Comparison of ENCODE assay signal across 2 cellular contexts in the genomic region with DNA sequence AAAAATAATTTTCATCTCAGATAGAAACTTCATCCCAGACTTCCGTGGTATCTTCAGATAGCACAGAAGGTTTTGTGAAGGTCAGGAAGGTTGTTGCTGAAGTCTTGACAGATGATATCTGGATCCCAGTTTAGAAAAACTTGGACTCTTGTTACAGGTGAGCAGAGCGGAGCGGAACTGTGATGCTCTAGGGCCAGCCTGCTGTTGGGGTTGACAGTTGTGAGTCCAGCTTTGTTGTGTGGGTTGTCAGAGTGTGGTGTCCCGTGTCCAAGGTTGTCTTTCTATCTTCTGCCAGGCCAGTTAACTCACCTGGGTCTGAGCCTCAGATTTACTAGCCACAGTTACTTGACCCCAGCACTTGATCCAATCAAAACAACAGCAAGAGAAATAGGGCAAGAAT.
TF ChIP-seq lines count a peak whose summit lies in the region.

No MANE protein-coding gene starts in this region.

TF ChIP-seq in GM23338, 12 proteins besides CTCF, POLR2A, EP300 and RAD21 (continues in another document):
- TF ChIP-seq CREB1 (CRISPR knock-in tag; IDR thresholded peaks at IDR 0.05; ENCODE audit: low read depth) (no peak), EZH2 (IDR thresholded peaks at IDR 0.05; ENCODE audit: low read depth, unreplicated experiment) (no peak), NANOG (IDR thresholded peaks at IDR 0.05; ENCODE audit: borderline replicate concordance) (no peak), ZNF331 (CRISPR knock-in tag; IDR thresholded peaks at IDR 0.05; ENCODE audit: low read depth) (no peak), EZH2phosphoT487 (IDR thresholded peaks at IDR 0.05; ENCODE audit: unreplicated experiment) (no peak), ETS1 (IDR thresholded peaks at IDR 0.05) (no peak), JUNB (IDR thresholded peaks at IDR 0.05; ENCODE audit: unreplicated experiment) (no peak), ZNF114 (CRISPR knock-in tag; IDR thresholded peaks at IDR 0.05) (no peak)
- TF ChIP-seq, protein P1, sequence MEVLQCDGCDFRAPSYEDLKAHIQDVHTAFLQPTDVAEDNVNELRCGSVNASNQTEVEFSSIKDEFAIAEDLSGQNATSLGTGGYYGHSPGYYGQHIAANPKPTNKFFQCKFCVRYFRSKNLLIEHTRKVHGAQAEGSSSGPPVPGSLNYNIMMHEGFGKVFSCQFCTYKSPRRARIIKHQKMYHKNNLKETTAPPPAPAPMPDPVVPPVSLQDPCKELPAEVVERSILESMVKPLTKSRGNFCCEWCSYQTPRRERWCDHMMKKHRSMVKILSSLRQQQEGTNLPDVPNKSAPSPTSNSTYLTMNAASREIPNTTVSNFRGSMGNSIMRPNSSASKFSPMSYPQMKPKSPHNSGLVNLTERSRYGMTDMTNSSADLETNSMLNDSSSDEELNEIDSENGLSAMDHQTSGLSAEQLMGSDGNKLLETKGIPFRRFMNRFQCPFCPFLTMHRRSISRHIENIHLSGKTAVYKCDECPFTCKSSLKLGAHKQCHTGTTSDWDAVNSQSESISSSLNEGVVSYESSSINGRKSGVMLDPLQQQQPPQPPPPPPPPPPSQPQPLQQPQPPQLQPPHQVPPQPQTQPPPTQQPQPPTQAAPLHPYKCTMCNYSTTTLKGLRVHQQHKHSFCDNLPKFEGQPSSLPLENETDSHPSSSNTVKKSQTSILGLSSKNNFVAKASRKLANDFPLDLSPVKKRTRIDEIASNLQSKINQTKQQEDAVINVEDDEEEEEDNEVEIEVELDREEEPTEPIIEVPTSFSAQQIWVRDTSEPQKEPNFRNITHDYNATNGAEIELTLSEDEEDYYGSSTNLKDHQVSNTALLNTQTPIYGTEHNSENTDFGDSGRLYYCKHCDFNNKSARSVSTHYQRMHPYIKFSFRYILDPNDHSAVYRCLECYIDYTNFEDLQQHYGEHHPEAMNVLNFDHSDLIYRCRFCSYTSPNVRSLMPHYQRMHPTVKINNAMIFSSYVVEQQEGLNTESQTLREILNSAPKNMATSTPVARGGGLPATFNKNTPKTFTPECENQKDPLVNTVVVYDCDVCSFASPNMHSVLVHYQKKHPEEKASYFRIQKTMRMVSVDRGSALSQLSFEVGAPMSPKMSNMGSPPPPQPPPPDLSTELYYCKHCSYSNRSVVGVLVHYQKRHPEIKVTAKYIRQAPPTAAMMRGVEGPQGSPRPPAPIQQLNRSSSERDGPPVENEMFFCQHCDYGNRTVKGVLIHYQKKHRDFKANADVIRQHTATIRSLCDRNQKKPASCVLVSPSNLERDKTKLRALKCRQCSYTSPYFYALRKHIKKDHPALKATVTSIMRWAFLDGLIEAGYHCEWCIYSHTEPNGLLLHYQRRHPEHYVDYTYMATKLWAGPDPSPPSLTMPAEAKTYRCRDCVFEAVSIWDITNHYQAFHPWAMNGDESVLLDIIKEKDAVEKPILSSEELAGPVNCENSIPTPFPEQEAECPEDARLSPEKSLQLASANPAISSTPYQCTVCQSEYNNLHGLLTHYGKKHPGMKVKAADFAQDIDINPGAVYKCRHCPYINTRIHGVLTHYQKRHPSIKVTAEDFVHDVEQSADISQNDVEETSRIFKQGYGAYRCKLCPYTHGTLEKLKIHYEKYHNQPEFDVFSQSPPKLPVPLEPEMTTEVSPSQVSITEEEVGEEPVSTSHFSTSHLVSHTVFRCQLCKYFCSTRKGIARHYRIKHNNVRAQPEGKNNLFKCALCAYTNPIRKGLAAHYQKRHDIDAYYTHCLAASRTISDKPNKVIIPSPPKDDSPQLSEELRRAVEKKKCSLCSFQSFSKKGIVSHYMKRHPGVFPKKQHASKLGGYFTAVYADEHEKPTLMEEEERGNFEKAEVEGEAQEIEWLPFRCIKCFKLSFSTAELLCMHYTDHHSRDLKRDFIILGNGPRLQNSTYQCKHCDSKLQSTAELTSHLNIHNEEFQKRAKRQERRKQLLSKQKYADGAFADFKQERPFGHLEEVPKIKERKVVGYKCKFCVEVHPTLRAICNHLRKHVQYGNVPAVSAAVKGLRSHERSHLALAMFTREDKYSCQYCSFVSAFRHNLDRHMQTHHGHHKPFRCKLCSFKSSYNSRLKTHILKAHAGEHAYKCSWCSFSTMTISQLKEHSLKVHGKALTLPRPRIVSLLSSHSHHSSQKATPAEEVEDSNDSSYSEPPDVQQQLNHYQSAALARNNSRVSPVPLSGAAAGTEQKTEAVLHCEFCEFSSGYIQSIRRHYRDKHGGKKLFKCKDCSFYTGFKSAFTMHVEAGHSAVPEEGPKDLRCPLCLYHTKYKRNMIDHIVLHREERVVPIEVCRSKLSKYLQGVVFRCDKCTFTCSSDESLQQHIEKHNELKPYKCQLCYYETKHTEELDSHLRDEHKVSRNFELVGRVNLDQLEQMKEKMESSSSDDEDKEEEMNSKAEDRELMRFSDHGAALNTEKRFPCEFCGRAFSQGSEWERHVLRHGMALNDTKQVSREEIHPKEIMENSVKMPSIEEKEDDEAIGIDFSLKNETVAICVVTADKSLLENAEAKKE (CRISPR knock-in tag; IDR thresholded peaks at IDR 0.05), result no peak
- TF ChIP-seq, protein P2, sequence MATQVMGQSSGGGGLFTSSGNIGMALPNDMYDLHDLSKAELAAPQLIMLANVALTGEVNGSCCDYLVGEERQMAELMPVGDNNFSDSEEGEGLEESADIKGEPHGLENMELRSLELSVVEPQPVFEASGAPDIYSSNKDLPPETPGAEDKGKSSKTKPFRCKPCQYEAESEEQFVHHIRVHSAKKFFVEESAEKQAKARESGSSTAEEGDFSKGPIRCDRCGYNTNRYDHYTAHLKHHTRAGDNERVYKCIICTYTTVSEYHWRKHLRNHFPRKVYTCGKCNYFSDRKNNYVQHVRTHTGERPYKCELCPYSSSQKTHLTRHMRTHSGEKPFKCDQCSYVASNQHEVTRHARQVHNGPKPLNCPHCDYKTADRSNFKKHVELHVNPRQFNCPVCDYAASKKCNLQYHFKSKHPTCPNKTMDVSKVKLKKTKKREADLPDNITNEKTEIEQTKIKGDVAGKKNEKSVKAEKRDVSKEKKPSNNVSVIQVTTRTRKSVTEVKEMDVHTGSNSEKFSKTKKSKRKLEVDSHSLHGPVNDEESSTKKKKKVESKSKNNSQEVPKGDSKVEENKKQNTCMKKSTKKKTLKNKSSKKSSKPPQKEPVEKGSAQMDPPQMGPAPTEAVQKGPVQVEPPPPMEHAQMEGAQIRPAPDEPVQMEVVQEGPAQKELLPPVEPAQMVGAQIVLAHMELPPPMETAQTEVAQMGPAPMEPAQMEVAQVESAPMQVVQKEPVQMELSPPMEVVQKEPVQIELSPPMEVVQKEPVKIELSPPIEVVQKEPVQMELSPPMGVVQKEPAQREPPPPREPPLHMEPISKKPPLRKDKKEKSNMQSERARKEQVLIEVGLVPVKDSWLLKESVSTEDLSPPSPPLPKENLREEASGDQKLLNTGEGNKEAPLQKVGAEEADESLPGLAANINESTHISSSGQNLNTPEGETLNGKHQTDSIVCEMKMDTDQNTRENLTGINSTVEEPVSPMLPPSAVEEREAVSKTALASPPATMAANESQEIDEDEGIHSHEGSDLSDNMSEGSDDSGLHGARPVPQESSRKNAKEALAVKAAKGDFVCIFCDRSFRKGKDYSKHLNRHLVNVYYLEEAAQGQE (IDR thresholded peaks at IDR 0.05; ENCODE audit: unreplicated experiment), result no peak

TF ChIP-seq in H1, 55 proteins besides CTCF, POLR2A, EP300 and RAD21:
- no peak for TF ChIP-seq SAP30 (IDR thresholded peaks at IDR 0.05; ENCODE audit: insufficient read depth, insufficient replicate concordance, low read length)
- TF ChIP-seq JUN (IDR thresholded peaks at IDR 0.05; ENCODE audit: low read depth, low read length), result no peak
- no peak for TF ChIP-seq YY1 (IDR thresholded peaks at IDR 0.05; ENCODE audit: low read depth, low read length)
- no peak for TF ChIP-seq GTF2F1 (IDR thresholded peaks at IDR 0.05; ENCODE audit: borderline replicate concordance, low read depth, low read length)
- TF ChIP-seq SP2 (IDR thresholded peaks at IDR 0.05; ENCODE audit: low read length), result no peak
- TF ChIP-seq ASH2L (IDR thresholded peaks at IDR 0.05; ENCODE audit: low read length), result no peak
- no peak for TF ChIP-seq ATF2 (IDR thresholded peaks at IDR 0.05; ENCODE audit: low read length)
- no peak for TF ChIP-seq SRF (IDR thresholded peaks at IDR 0.05; ENCODE audit: low read depth, low read length)
- TF ChIP-seq TAF7 (optimal IDR thresholded peaks at IDR 0.05; ENCODE audit: borderline replicate concordance, low read depth, low read length), result no peak
- TF ChIP-seq CHD2 (IDR thresholded peaks at IDR 0.05; ENCODE audit: low read length), result no peak
- TF ChIP-seq HDAC6 (IDR thresholded peaks at IDR 0.05; ENCODE audit: low read depth, low read length), result no peak
- TF ChIP-seq CBX8 (IDR thresholded peaks at IDR 0.05; ENCODE audit: borderline replicate concordance, low read depth, low read length), result no peak
- TF ChIP-seq ZNF274 (IDR thresholded peaks at IDR 0.05; ENCODE audit: borderline replicate concordance, extremely low read depth, low read length), result no peak
- no peak for TF ChIP-seq KDM1A (IDR thresholded peaks at IDR 0.05; ENCODE audit: borderline replicate concordance, low read length)
- no peak for TF ChIP-seq BCL11A (IDR thresholded peaks at IDR 0.05; ENCODE audit: low read depth in 2 of 2, low read length in 2 of 2)
- TF ChIP-seq, protein P3, sequence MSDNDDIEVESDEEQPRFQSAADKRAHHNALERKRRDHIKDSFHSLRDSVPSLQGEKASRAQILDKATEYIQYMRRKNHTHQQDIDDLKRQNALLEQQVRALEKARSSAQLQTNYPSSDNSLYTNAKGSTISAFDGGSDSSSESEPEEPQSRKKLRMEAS (IDR thresholded peaks at IDR 0.05), result no peak
- TF ChIP-seq SP4 (IDR thresholded peaks at IDR 0.05; ENCODE audit: low read length), result no peak
